1 cellular context compared by ENCODE assay signal in the genomic region with DNA sequence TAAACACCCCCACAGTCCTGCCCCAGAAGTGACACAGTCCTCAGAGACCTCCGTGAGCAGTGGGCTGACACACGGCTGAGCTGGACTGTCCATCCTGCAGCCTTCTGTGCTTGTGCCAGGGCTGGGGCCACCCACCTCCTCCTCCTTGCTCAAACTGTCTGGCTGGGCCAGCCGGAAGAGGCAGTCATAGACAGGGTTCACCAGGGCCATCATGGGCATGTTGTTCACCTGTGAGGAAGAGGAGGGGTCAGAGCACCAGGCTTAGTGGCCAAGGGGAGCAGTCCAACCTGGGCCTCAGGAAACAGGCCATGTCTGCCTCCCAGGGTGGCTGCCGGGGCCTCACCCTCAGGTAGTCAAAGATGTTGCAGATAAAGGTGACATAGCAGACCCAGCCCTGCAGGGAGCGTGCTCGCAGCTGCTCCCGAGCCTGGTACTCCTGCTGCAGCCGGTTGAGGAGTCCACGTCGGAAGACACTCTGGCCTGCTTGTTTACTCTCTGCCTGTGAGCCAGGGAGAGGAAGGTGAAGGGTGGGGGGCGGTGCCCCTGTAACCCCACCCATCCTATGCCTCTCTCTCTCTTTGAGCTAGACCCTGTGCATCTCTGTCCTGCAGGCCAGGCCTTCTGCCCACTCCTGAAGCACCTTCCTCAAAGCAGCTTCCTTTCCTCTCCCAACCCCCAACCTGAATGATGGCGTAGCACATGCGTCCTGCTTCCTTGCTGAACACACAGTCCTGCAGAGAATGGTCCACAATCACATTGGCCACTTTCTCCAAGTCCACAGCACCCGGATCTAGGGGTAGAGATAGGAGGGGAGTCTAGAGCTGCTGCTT.
TF ChIP-seq lines count a peak whose summit lies in the region.

No MANE protein-coding gene starts in this region.

TF ChIP-seq in HepG2, 621 proteins besides CTCF, POLR2A, EP300 and RAD21 (continued from another document and continues in another):
- TF ChIP-seq PRDM10 (CRISPR knock-in tag; IDR thresholded peaks at IDR 0.05; ENCODE audit: low read depth) (no peak), ATM (IDR thresholded peaks at IDR 0.05; ENCODE audit: borderline replicate concordance) (no peak), ZNF577 (CRISPR knock-in tag; IDR thresholded peaks at IDR 0.05; ENCODE audit: borderline replicate concordance, low read depth) (no peak), MTA3 (CRISPR knock-in tag; IDR thresholded peaks at IDR 0.05) (no peak), ZNF550 (CRISPR knock-in tag; IDR thresholded peaks at IDR 0.05; ENCODE audit: borderline replicate concordance) (no peak), ZFP37 (CRISPR knock-in tag; IDR thresholded peaks at IDR 0.05; ENCODE audit: borderline replicate concordance) (no peak), IRF2 (CRISPR knock-in tag; IDR thresholded peaks at IDR 0.05) (peak; percentile 84), ZNF34 (CRISPR knock-in tag; IDR thresholded peaks at IDR 0.05; ENCODE audit: borderline replicate concordance) (0 out of 2 replicates have a peak, but pooled peaks have one; percentile 12), MXD1 (CRISPR knock-in tag; IDR thresholded peaks at IDR 0.05) (peak; percentile 17; the same call in 1 of the 2 replicates), PRPF4 (IDR thresholded peaks at IDR 0.05; ENCODE audit: low read depth, low read length, poor library complexity, severe bottlenecking) (no peak), HMGXB4 (CRISPR knock-in tag; IDR thresholded peaks at IDR 0.05; ENCODE audit: borderline replicate concordance in 1 of 2, low read depth in 1 of 2) (peak; percentile 85 to 91; a peak in 3 of 4 replicates), KLF6 (CRISPR knock-in tag; IDR thresholded peaks at IDR 0.05) (0 out of 2 replicates have a peak, but pooled peaks have one; percentile 39), AGO2 (optimal IDR thresholded peaks at IDR 0.05; ENCODE audit: low read depth, low read length) (peak; percentile 98), ZSCAN29 (CRISPR knock-in tag; conservative IDR thresholded peaks at IDR 0.05) (0 out of 2 replicates have a peak, but pooled peaks have one; percentile 59), HOXA3 (CRISPR knock-in tag; IDR thresholded peaks at IDR 0.05) (peak; percentile 77; the same call in 1 of the 2 replicates), FOXK2 (IDR thresholded peaks at IDR 0.05) (peak; percentile 92), YEATS2 (CRISPR knock-in tag; IDR thresholded peaks at IDR 0.05; ENCODE audit: borderline replicate concordance) (peak; percentile 80; the same call in 1 of the 2 replicates), SSRP1 (CRISPR knock-in tag; IDR thresholded peaks at IDR 0.05) (no peak; the same call in 1 of the 2 replicates), GABPB1 (CRISPR knock-in tag; IDR thresholded peaks at IDR 0.05) (peak; percentile 80), GMEB2 (CRISPR knock-in tag; IDR thresholded peaks at IDR 0.05; ENCODE audit: low read depth) (no peak), NFYC (CRISPR knock-in tag; IDR thresholded peaks at IDR 0.05) (0 out of 2 replicates have a peak, but pooled peaks have one; percentile 36), SIN3A (IDR thresholded peaks at IDR 0.05; ENCODE audit: borderline replicate concordance, low read depth, low read length) (0 out of 2 replicates have a peak, but pooled peaks have one; percentile 41), ZNF607 (CRISPR knock-in tag; IDR thresholded peaks at IDR 0.05; ENCODE audit: borderline replicate concordance) (no peak), NFRKB (IDR thresholded peaks at IDR 0.05) (no peak), ZNF557 (CRISPR knock-in tag; IDR thresholded peaks at IDR 0.05) (no peak), ZBTB7A (CRISPR knock-in tag; IDR thresholded peaks at IDR 0.05) (peak; percentile 52; the same call in 1 of the 2 replicates), MBNL3 (CRISPR knock-in tag; conservative IDR thresholded peaks at IDR 0.05) (no peak), TOE1 (CRISPR knock-in tag; IDR thresholded peaks at IDR 0.05) (no peak), ZSCAN5A (CRISPR knock-in tag; IDR thresholded peaks at IDR 0.05; ENCODE audit: borderline replicate concordance) (peak; percentile 86), ZFP36 (IDR thresholded peaks at IDR 0.05; ENCODE audit: borderline replicate concordance, low read depth, low read length, partially characterized antibody) (no peak), CHD2 (IDR thresholded peaks at IDR 0.05; ENCODE audit: low read depth, low read length) (no peak), GMEB1 (CRISPR knock-in tag; IDR thresholded peaks at IDR 0.05; ENCODE audit: borderline replicate concordance) (peak; percentile 63; the same call in 1 of the 2 replicates), ZNF431 (CRISPR knock-in tag; IDR thresholded peaks at IDR 0.05; ENCODE audit: borderline replicate concordance, low read depth) (no peak), ZNF282 (IDR thresholded peaks at IDR 0.05; ENCODE audit: partially characterized antibody) (no peak), SP5 (CRISPR knock-in tag; IDR thresholded peaks at IDR 0.05; ENCODE audit: borderline replicate concordance, low read depth) (peak; percentile 48; the same call in 1 of the 2 replicates)
- TF ChIP-seq, protein P1, sequence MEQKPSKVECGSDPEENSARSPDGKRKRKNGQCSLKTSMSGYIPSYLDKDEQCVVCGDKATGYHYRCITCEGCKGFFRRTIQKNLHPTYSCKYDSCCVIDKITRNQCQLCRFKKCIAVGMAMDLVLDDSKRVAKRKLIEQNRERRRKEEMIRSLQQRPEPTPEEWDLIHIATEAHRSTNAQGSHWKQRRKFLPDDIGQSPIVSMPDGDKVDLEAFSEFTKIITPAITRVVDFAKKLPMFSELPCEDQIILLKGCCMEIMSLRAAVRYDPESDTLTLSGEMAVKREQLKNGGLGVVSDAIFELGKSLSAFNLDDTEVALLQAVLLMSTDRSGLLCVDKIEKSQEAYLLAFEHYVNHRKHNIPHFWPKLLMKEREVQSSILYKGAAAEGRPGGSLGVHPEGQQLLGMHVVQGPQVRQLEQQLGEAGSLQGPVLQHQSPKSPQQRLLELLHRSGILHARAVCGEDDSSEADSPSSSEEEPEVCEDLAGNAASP (CRISPR knock-in tag; IDR thresholded peaks at IDR 0.05; ENCODE audit: borderline replicate concordance), result 0 out of 2 replicates have a peak, but pooled peaks have one; percentile 52
- TF ChIP-seq, protein P2, sequence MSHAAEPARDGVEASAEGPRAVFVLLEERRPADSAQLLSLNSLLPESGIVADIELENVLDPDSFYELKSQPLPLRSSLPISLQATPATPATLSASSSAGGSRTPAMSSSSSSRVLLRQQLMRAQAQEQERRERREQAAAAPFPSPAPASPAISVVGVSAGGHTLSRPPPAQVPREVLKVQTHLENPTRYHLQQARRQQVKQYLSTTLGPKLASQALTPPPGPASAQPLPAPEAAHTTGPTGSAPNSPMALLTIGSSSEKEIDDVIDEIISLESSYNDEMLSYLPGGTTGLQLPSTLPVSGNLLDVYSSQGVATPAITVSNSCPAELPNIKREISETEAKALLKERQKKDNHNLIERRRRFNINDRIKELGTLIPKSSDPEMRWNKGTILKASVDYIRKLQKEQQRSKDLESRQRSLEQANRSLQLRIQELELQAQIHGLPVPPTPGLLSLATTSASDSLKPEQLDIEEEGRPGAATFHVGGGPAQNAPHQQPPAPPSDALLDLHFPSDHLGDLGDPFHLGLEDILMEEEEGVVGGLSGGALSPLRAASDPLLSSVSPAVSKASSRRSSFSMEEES (CRISPR knock-in tag; IDR thresholded peaks at IDR 0.05), result no peak; the same call in 1 of the 2 replicates
- TF ChIP-seq, protein P3, sequence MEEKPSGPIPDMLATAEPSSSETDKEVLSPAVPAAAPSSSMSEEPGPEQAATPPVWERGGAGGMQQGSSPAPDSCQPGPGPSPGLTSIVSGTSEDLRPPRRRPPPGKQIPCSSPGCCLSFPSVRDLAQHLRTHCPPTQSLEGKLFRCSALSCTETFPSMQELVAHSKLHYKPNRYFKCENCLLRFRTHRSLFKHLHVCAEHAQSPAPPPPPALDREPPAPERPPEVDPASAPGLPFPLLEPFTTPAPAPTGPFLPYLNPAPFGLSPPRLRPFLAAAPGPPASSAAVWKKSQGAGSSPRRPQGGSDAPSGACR (CRISPR knock-in tag; IDR thresholded peaks at IDR 0.05), result peak; percentile 81; the same call in 1 of the 2 replicates
- TF ChIP-seq, protein P4, sequence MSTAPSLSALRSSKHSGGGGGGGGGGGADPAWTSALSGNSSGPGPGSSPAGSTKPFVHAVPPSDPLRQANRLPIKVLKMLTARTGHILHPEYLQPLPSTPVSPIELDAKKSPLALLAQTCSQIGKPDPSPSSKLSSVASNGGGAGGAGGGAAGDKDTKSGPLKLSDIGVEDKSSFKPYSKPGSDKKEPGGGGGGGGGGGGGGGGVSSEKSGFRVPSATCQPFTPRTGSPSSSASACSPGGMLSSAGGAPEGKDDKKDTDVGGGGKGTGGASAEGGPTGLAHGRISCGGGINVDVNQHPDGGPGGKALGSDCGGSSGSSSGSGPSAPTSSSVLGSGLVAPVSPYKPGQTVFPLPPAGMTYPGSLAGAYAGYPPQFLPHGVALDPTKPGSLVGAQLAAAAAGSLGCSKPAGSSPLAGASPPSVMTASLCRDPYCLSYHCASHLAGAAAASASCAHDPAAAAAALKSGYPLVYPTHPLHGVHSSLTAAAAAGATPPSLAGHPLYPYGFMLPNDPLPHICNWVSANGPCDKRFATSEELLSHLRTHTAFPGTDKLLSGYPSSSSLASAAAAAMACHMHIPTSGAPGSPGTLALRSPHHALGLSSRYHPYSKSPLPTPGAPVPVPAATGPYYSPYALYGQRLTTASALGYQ (CRISPR knock-in tag; IDR thresholded peaks at IDR 0.05), result no peak
